11 cellular contexts compared by ENCODE assay signal in the genomic region with DNA sequence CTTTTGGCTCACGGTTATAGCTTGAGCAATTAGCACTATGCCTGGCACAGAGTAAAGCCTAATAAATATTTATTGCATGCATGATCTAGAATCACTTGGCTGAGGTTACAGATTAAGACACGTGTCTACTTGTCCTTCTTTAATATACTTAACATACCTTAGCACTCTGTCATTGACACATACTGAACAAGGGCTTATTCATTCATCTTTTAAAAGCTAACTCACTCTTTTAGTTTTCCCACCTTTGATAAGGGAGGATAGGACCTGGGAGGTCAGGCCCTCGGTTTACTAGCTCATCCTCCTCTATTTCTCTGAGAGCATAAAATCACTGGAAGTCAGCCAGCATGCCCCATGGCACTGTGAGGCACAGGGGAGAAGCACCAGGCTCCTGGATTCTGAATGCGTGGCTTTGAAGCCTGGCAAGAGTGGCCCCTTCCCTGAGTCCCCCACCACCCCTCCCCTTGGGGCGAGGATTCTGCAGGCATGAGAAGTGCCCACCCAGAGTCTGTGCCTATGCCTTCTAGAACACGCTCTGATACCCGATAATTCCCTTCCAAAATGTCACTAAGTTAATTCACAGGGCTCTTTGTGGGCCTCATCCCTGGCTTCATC. TPM values are rescaled to one million over a fixed set of nuclear protein-coding genes. Genes with fewer than 3 reads are reported as not detected.
DNase-seq lines count a peak whose midpoint lies in the region; TF ChIP-seq lines count a peak whose summit lies in the region.
"Had no signal": no experiment of that assay in that cellular context is flagged by ENCODE, and none has a peak within 500 bp of the region (broad histone marks: within the 10 kb centered on the region; RNA-seq: fewer than 3 reads in every experiment).

No MANE protein-coding gene starts in this region.

- no peak overlapping the region for H4K8ac ChIP-seq in H9 (replicated peaks; ENCODE audit: insufficient read length, low read depth, low read length)

- H3K9me2 ChIP-seq in neural cell (ENCODE audit: insufficient read depth, low read length): no peaks in the 10 kb centered on the region

- H3K4me1 ChIP-seq in H9 (ENCODE audit: insufficient read depth, low read length): no peaks in the 10 kb centered on the region; the same call in 1 of the 2 replicates

- H2AK5ac ChIP-seq in H9 (ENCODE audit: insufficient read length, low read length): no peak overlapping the region

- H3K4me2 ChIP-seq in H9 (ENCODE audit: insufficient read depth, insufficient read length, low read length) (no peak overlapping the region), neural cell (ENCODE audit: low read length) (peak overlapping the region; percentile 96)

- H3K27me3 Mint-ChIP-seq in H9 (ENCODE audit: low read depth): peaks cover 8% of the 10 kb centered on the region; the same call in 1 of the 2 replicates
- H3K27me3 Mint-ChIP-seq in activated CD4-positive, alpha-beta memory T cell treated with anti-CD3 and anti-CD28 coated beads for 36 hours: no peaks in the 10 kb centered on the region
- H3K27me3 Mint-ChIP-seq: activated T-cell treated with anti-CD3 and anti-CD28 coated beads, Interleukin-2, amount 50 U/mL, for 24 hours had no signal

- no peak overlapping the region for H3K4ac ChIP-seq in H9 (ENCODE audit: low read depth, low read length)

- peaks cover 20% of the 10 kb centered on the region for H3F3A ChIP-seq in neural cell (ENCODE audit: insufficient read depth, low read length, poor library complexity, severe bottlenecking)

- H2BK5ac ChIP-seq in H9 (ENCODE audit: insufficient read length, low read length): no peak overlapping the region

- H2BK12ac ChIP-seq in H9 (ENCODE audit: insufficient read length, low read depth, low read length): no peak overlapping the region

- no peak overlapping the region for H2BK15ac ChIP-seq in H9 (ENCODE audit: low read depth, low read length)

- H3K9me3 ChIP-seq in H9 (ENCODE audit: control insufficient read depth, low read depth, low read length): no peaks in the 10 kb centered on the region
- H3K9me3 ChIP-seq in neural cell (ENCODE audit: low read length): no peaks in the 10 kb centered on the region

- no peaks in the 10 kb centered on the region for H3K36me3 ChIP-seq in neural cell (ENCODE audit: insufficient read depth, low read length)

- POLR2A ChIA-PET in activated CD4-positive, alpha-beta memory T cell treated with anti-CD3 and anti-CD28 coated beads for 36 hours (lab: Charles Lee): no interaction called here

- no peak overlapping the region for H2BK120ac ChIP-seq in H9 (ENCODE audit: low read depth, low read length, poor library complexity, severe bottlenecking)

- no peak overlapping the region for H3K56ac ChIP-seq in H9 (ENCODE audit: insufficient read length, low read depth, low read length)

- H3K79me1 ChIP-seq in H9 (ENCODE audit: insufficient read depth, low read depth, low read length, poor library complexity, severe bottlenecking): no peaks in the 10 kb centered on the region

- WGBS in H9 (ENCODE audit: extremely low coverage, insufficient read length, low lambda C conversion rate): no CpG with 5 or more reads among the region's 7 CpGs

- H3K27me3 ChIP-seq in H9 (ENCODE audit: insufficient read depth, low read length) (no peaks in the 10 kb centered on the region), dorsolateral prefrontal cortex (no peaks in the 10 kb centered on the region), neural cell (ENCODE audit: insufficient read depth, low read depth, low read length) (no peaks in the 10 kb centered on the region)

- H3K23ac ChIP-seq in H9 (ENCODE audit: insufficient read length, low read depth, low read length): no peak overlapping the region

- H3K4me1 Mint-ChIP-seq in H9: peaks cover 24 to 28% of the 10 kb centered on the region in 2 experiments
- H3K4me1 Mint-ChIP-seq in activated CD4-positive, alpha-beta memory T cell treated with anti-CD3 and anti-CD28 coated beads for 36 hours (ENCODE audit: low read depth): peaks cover 10% of the 10 kb centered on the region

- H3K4me3 ChIP-seq in dorsolateral prefrontal cortex (peak overlapping the region in 8 of 59 donors; percentile 48 to 75 (median 65)), neural cell (ENCODE audit: low read length) (peak overlapping the region; percentile 71)

- peak overlapping the region in 1 of 3 experiments; percentile 33; a peak in 1 of 7 replicates for H3K27ac Mint-ChIP-seq in H9
- H3K27ac Mint-ChIP-seq in activated CD4-positive, alpha-beta memory T cell treated with anti-CD3 and anti-CD28 coated beads for 36 hours: no peak overlapping the region
- H3K27ac Mint-ChIP-seq: activated T-cell treated with anti-CD3 and anti-CD28 coated beads, Interleukin-2, amount 50 U/mL, for 24 hours; stimulated activated effector memory CD8-positive, alpha-beta T cell treated with anti-CD3 and anti-CD28 coated beads, Interleukin-12 subunit alpha, Interleukin-12 subunit beta, amount 100 ng/mL, for 72 hours had no signal

- DNase-seq in H9: no peak
- no peak for DNase-seq in dorsolateral prefrontal cortex
- DNase-seq in germinal center (ENCODE audit: low spot score): no peak
- DNase-seq in activated CD4-positive, alpha-beta memory T cell treated with anti-CD3 and anti-CD28 coated beads for 36 hours: no peak
- no peak for DNase-seq in HUDEP-2 (lab: John Stamatoyannopoulos, UW; ENCODE audit: unreplicated experiment in 76 of 76)
- DNase-seq: activated T-cell treated with anti-CD3 and anti-CD28 coated beads, Interleukin-2, amount 50 U/mL, for 24 hours; dermis blood vessel endothelial cell; NCI-H2171 treated with DMSO at 0.1 percent for 48 hours; stimulated activated CD4-positive, alpha-beta T cell treated with anti-CD3 and anti-CD28 coated beads, Interleukin-2, amount 100 ng/mL, for 24 hours had no signal

- TF ChIP-seq RAD21 in neural cell (conservative IDR thresholded peaks at IDR 0.05): no peak

- CTCF ChIA-PET in activated CD4-positive, alpha-beta memory T cell treated with anti-CD3 and anti-CD28 coated beads for 36 hours (lab: Charles Lee): interaction anchor here (2.1 kb wide), 1 partner anchor 21 kb away, joined by 7 read pairs; no protein-coding TSS in a partner anchor

- H2BK20ac ChIP-seq in H9 (ENCODE audit: low read depth, low read length, poor library complexity, severe bottlenecking): no peak overlapping the region

- no peak overlapping the region for H3T11ph ChIP-seq in H9 (ENCODE audit: low read length)

- H3K18ac ChIP-seq in H9 (ENCODE audit: insufficient read length, low read depth, low read length): no peak overlapping the region

- intact Hi-C loops in dorsolateral prefrontal cortex (cut with DNase I): no loop called here
- intact Hi-C loops in activated CD4-positive, alpha-beta memory T cell treated with anti-CD3 and anti-CD28 coated beads for 36 hours (cut with micrococcal nuclease): no loop called here

- no peak overlapping the region for H3K4me3 Mint-ChIP-seq in H9
- no peak overlapping the region for H3K4me3 Mint-ChIP-seq in activated CD4-positive, alpha-beta memory T cell treated with anti-CD3 and anti-CD28 coated beads for 36 hours
- H3K4me3 Mint-ChIP-seq: activated T-cell treated with anti-CD3 and anti-CD28 coated beads, Interleukin-2, amount 50 U/mL, for 24 hours; stimulated activated effector memory CD8-positive, alpha-beta T cell treated with anti-CD3 and anti-CD28 coated beads, Interleukin-12 subunit alpha, Interleukin-12 subunit beta, amount 100 ng/mL, for 72 hours had no signal

- peaks cover 0 to 4% (median 0%) of the 10 kb centered on the region in 3 experiments; a peak in 3 of 7 replicates for H3K36me3 Mint-ChIP-seq in H9 (ENCODE audit: insufficient read depth in 1 of 3, low read depth in 3 of 3)
- no peaks in the 10 kb centered on the region for H3K36me3 Mint-ChIP-seq in activated CD4-positive, alpha-beta memory T cell treated with anti-CD3 and anti-CD28 coated beads for 36 hours

- H3K79me2 ChIP-seq in H9 (ENCODE audit: insufficient read depth, low read length): no peaks in the 10 kb centered on the region
- peaks cover 4% of the 10 kb centered on the region for H3K79me2 ChIP-seq in neural cell (replicated peaks; ENCODE audit: insufficient read depth, low read length)

- peaks cover 9% of the 10 kb centered on the region for H3K23me2 ChIP-seq in H9 (ENCODE audit: insufficient read length, low read depth, low read length, poor library complexity, severe bottlenecking)

- H3K27ac ChIP-seq in H9 (ENCODE audit: insufficient read length, low read depth, low read length) (peak overlapping the region; percentile 88), dorsolateral prefrontal cortex (peak overlapping the region in 57 of 59 donors; percentile 9 to 99 (median 96)), neural cell (ENCODE audit: low read length) (peak overlapping the region; percentile 98)

- H3K9ac ChIP-seq in H9 (ENCODE audit: extremely low read depth, insufficient read length, low read length): no peak overlapping the region
- H3K9ac ChIP-seq in neural cell (ENCODE audit: low read length): peak overlapping the region; percentile 95

- no peak overlapping the region for H3K14ac ChIP-seq in H9 (ENCODE audit: insufficient read depth, low read length)

- H3K9me3 Mint-ChIP-seq in H9: no peaks in the 10 kb centered on the region
- H3K9me3 Mint-ChIP-seq in activated CD4-positive, alpha-beta memory T cell treated with anti-CD3 and anti-CD28 coated beads for 36 hours: no peaks in the 10 kb centered on the region
- H3K9me3 Mint-ChIP-seq: activated T-cell treated with anti-CD3 and anti-CD28 coated beads, Interleukin-2, amount 50 U/mL, for 24 hours; stimulated activated effector memory CD8-positive, alpha-beta T cell treated with anti-CD3 and anti-CD28 coated beads, Interleukin-12 subunit alpha, Interleukin-12 subunit beta, amount 100 ng/mL, for 72 hours had no signal

- no peak for TF ChIP-seq CTCF in H9 (conservative IDR thresholded peaks at IDR 0.05)
- no peak for TF ChIP-seq CTCF in dorsolateral prefrontal cortex (IDR thresholded peaks at IDR 0.05 in 54 of 56, conservative IDR thresholded peaks at IDR 0.05 in 2 of 56; ENCODE audit: low read depth in 1 of 56, partially characterized antibody in 56 of 56)
- no peak for TF ChIP-seq CTCF in neural cell (IDR thresholded peaks at IDR 0.05; ENCODE audit: poor library complexity, severe bottlenecking)

- no peak overlapping the region for H4K91ac ChIP-seq in H9 (ENCODE audit: insufficient read length, low read depth, low read length)

- H4K20me1 ChIP-seq in H9 (ENCODE audit: control insufficient read depth, insufficient read depth, insufficient read length) (no peaks in the 10 kb centered on the region), neural cell (ENCODE audit: insufficient read depth) (no peaks in the 10 kb centered on the region)

- H2AFZ ChIP-seq in H9 (ENCODE audit: low read length) (no peak overlapping the region), neural cell (ENCODE audit: low read depth, low read length) (no peak overlapping the region)

- H4K5ac ChIP-seq in H9 (ENCODE audit: insufficient read length, low read depth, low read length): no peak overlapping the region

- no peak for TF ChIP-seq EP300 in neural cell (conservative IDR thresholded peaks at IDR 0.05; ENCODE audit: poor library complexity, severe bottlenecking)

RNA-seq across cellular contexts. Expression of a gene that starts 11.2 kb away (rescaled TPM):
- 41.3 and 43.3 TPM in 2 replicates for total RNA-seq in H9 (2021)
- 10 to 100 TPM in 119 of 120 experiments, 1 to 10 TPM in 1; 9.8 to 20.7 (median 14.3) TPM for total RNA-seq in dorsolateral prefrontal cortex
- polyA plus RNA-seq in neural cell: 15.5 and 19.5 TPM in 2 replicates
- polyA minus RNA-seq in neural cell: 32.5 and 41.9 TPM in 2 replicates
- 10 to 100 TPM; 15.2 to 15.9 TPM for total RNA-seq in activated CD4-positive, alpha-beta memory T cell treated with anti-CD3 and anti-CD28 coated beads for 36 hours

RNA-seq across cellular contexts. Expression of a gene that starts 16.8 kb away (rescaled TPM):
- total RNA-seq in H9 (2021) (54.4 and 55.1 TPM in 2 replicates), dorsolateral prefrontal cortex (10 to 100 TPM in 119 of 120 experiments, 1 to 10 TPM in 1; 9.9 to 24.9 (median 16.7) TPM)
- 6.8 and 9.6 TPM in 2 replicates for polyA plus RNA-seq in neural cell
- polyA minus RNA-seq in neural cell: 12.5 and 13.4 TPM in 2 replicates
- total RNA-seq in activated CD4-positive, alpha-beta memory T cell treated with anti-CD3 and anti-CD28 coated beads for 36 hours: 1 to 10 TPM; 4.4 to 4.7 TPM

RNA-seq across cellular contexts. Expression of a gene that starts 18.0 kb away (rescaled TPM):
- 13.8 and 14.5 TPM in 2 replicates for total RNA-seq in H9 (2021)
- total RNA-seq in dorsolateral prefrontal cortex: 10 to 100 TPM in 87 of 120 experiments, 1 to 10 TPM in 33; 5.9 to 19.2 (median 12.2) TPM
- polyA plus RNA-seq in neural cell: 7.8 and 10.9 TPM in 2 replicates
- polyA minus RNA-seq in neural cell: 8.0 and 8.7 TPM in 2 replicates
- 1 to 10 TPM; 5.4 to 6.4 TPM for total RNA-seq in activated CD4-positive, alpha-beta memory T cell treated with anti-CD3 and anti-CD28 coated beads for 36 hours

RNA-seq across cellular contexts. Expression of a gene that starts 38.4 kb away (rescaled TPM):
- total RNA-seq in H9 (2021) (18.9 and 22.7 TPM in 2 replicates), dorsolateral prefrontal cortex (100 to 1,000 TPM in 114 of 120 experiments, 10 to 100 TPM in 6; 80.4 to 268 (median 159) TPM)
- polyA plus RNA-seq in neural cell: 19.6 and 43.1 TPM in 2 replicates
- polyA minus RNA-seq in neural cell: 29.2 and 30.7 TPM in 2 replicates
- total RNA-seq in activated CD4-positive, alpha-beta memory T cell treated with anti-CD3 and anti-CD28 coated beads for 36 hours: 1 to 10 TPM; 9.5 to 9.7 TPM

RNA-seq across cellular contexts. Expression of a gene that starts 51.0 kb away (rescaled TPM):
- total RNA-seq in H9 (2021) (not detected in 2 replicates), dorsolateral prefrontal cortex (not detected)
- not detected in 2 replicates for polyA plus RNA-seq in neural cell
- polyA minus RNA-seq in neural cell: not detected in 2 replicates
- not detected for total RNA-seq in activated CD4-positive, alpha-beta memory T cell treated with anti-CD3 and anti-CD28 coated beads for 36 hours
- total RNA-seq: dermis blood vessel endothelial cell had no signal
